8 cellular contexts compared by ENCODE assay signal in the genomic region with DNA sequence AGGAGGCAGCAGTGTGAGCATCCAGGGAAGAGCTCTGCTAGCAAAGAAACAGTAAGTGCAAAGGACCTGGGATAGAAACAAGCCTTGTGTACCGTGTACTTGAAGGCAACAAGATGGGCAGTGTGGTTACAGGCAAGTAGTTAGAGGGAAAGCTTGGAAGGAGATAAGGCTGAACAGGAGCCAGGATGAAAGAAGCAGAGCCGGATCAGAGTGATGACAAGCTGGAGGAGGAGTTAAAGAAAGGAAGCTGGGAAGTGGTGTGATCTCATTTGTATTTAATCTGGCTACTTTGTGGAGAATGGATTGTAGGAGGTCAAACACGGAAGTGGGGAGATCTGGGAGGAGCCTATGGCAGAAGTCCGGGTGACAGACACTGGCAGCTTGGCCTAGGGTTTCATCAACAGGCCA.
DNase-seq lines count a peak whose midpoint lies in the region; ATAC-seq and TF ChIP-seq lines count a peak whose summit lies in the region.

No MANE protein-coding gene starts in this region.

- peak overlapping the region; percentile 36 for H2AFZ ChIP-seq in parathyroid adenoma

- H3K4me1 Mint-ChIP-seq in effector memory CD8-positive, alpha-beta T cell (ENCODE audit: low read depth in 2 of 2) = peaks cover 4 to 5% of the 10 kb centered on the region in 2 donors

- no peaks in the 10 kb centered on the region for H3K27me3 Mint-ChIP-seq in effector memory CD8-positive, alpha-beta T cell

- no peaks in the 10 kb centered on the region for H3K36me3 Mint-ChIP-seq in effector memory CD8-positive, alpha-beta T cell (ENCODE audit: insufficient read depth)

- no peak for ATAC-seq in HG03342 (IDR thresholded peaks at IDR 0.05; ENCODE audit: unreplicated experiment)
- no peak for ATAC-seq in effector memory CD8-positive, alpha-beta T cell (replicated peaks)

- H3K79me2 ChIP-seq in parathyroid adenoma = no peaks in the 10 kb centered on the region

- TF ChIP-seq CTCF in fibroblast of mammary gland (conservative IDR thresholded peaks at IDR 0.05; ENCODE audit: control insufficient read depth, insufficient read depth, low read depth, low read length) (no peak), parathyroid adenoma (IDR thresholded peaks at IDR 0.05) (no peak)

- DNase-seq in DMS153 treated with DMSO at 0.1 percent for 48 hours (lab: John Stamatoyannopoulos, UW; ENCODE audit: unreplicated experiment) (peak; percentile 26), SHP77 treated with DMSO at 0.1 percent for 48 hours (lab: John Stamatoyannopoulos, UW) (peak; percentile 87), fibroblast of mammary gland (ENCODE audit: low read depth) (peak; percentile 82), AML-193 (lab: John Stamatoyannopoulos, UW) (no peak), retina (no peak)
- no peak for DNase-seq in effector memory CD8-positive, alpha-beta T cell

- no peak overlapping the region for H3K4me3 ChIP-seq in fibroblast of mammary gland (ENCODE audit: control insufficient read depth, low read depth, low read length)
- no peak overlapping the region for H3K4me3 ChIP-seq in parathyroid adenoma (ENCODE audit: low read depth, low read length)

- no peaks in the 10 kb centered on the region for H3K9me3 ChIP-seq in parathyroid adenoma (ENCODE audit: control insufficient read depth, low read length)

- H3K4me3 Mint-ChIP-seq in effector memory CD8-positive, alpha-beta T cell = no peak overlapping the region

- no peak overlapping the region for H3K27ac Mint-ChIP-seq in effector memory CD8-positive, alpha-beta T cell

- H3K4me2 ChIP-seq in parathyroid adenoma (ENCODE audit: low read length) = no peak overlapping the region

- no peaks in the 10 kb centered on the region for H3K27me3 ChIP-seq in parathyroid adenoma (ENCODE audit: control insufficient read depth, insufficient read depth, low read length)

- H3K9ac ChIP-seq in parathyroid adenoma = no peak overlapping the region

- H3K4me1 ChIP-seq in parathyroid adenoma = no peaks in the 10 kb centered on the region

- H3K36me3 ChIP-seq in parathyroid adenoma (ENCODE audit: control insufficient read depth, insufficient read depth, low read length) = no peaks in the 10 kb centered on the region

- no peaks in the 10 kb centered on the region for H3K9me3 Mint-ChIP-seq in effector memory CD8-positive, alpha-beta T cell

- H3K27ac ChIP-seq in parathyroid adenoma = peak overlapping the region; percentile 7

Comparison
In these comparisons a context has a peak if more than half of its experiments do, and no peak if none do; other contexts are left out.
1. DNase-seq: peak in DMS153 treated with DMSO at 0.1 percent for 48 hours (single experiment), SHP77 treated with DMSO at 0.1 percent for 48 hours (single experiment) and fibroblast of mammary gland (single experiment); none in AML-193 (0 of 2), effector memory CD8-positive, alpha-beta T cell (0 of 3) and retina (single experiment).